ENCODE assay signal across 29 cellular contexts in the genomic region with DNA sequence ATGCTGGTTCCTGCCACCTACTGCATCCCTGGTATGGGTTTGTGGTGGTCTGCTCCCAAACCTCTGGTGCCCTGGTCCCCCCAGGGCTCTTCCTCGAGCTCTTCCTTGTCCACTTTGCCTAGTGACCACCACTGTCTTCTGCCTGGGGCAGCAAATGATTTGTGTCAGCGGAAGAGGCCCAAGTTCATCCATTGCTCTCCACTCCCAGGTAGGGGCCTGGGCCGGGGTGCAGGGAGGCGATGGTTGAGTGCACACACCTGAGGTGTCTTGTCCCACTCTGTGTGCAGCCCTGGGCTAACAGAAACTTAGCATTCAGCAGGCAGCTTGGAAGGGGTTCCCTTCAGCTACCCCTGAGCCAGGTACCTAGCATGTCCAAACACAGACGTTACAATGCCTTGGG.
"Had no signal": no experiment of that assay in that cellular context is flagged by ENCODE, and none has a peak within 500 bp of the region (broad histone marks: within the 10 kb centered on the region; RNA-seq: fewer than 3 reads in every experiment).

No MANE protein-coding gene starts in this region.

- H3K36me3 ChIP-seq: colonic mucosa, esophagus muscularis mucosa, esophagus squamous epithelium, gastrocnemius medialis, gastroesophageal sphincter, heart left ventricle, heart right ventricle had no signal

- H3K4me1 Mint-ChIP-seq: endodermal cell had no signal

- DNase-seq: colonic mucosa; cortex of kidney; dermis blood vessel endothelial cell; dorsolateral prefrontal cortex; effector CD4-positive, alpha-beta T cell; effector CD8-positive, alpha-beta T cell; effector memory CD4-positive, alpha-beta T cell; effector memory CD8-positive, alpha-beta T cell; endodermal cell; erythroblast; esophagus squamous epithelium; foreskin fibroblast; foreskin keratinocyte; foreskin melanocyte; gastrocnemius medialis; glutamatergic neuron; head of caudate nucleus; heart left ventricle; heart right ventricle had no signal

- H3K27me3 ChIP-seq: colonic mucosa, esophagus muscularis mucosa, esophagus squamous epithelium, foreskin keratinocyte, gastrocnemius medialis, gastroesophageal sphincter, heart left ventricle had no signal

- H3K27ac Mint-ChIP-seq: dendritic cell treated with granulocyte-macrophage colony-stimulating factor and Interleukin-4, amounts not matched to agents 40 ng/mL and 50 ng/mL, for 4 days; effector memory CD8-positive, alpha-beta T cell; endodermal cell had no signal

- H3K4me3 ChIP-seq: colonic mucosa, coronary artery, dorsolateral prefrontal cortex, esophagus muscularis mucosa, esophagus squamous epithelium, gastrocnemius medialis, gastroesophageal sphincter, heart left ventricle, heart right ventricle had no signal

- FAIRE-seq: colon, endometrium, endothelial cell of umbilical vein, frontal cortex had no signal

- ATAC-seq: effector memory CD8-positive, alpha-beta T cell; esophagus mucosa; foreskin keratinocyte; gastrocnemius medialis; gastroesophageal sphincter; heart left ventricle; heart right ventricle had no signal

- H3K9me3 Mint-ChIP-seq: dendritic cell treated with granulocyte-macrophage colony-stimulating factor and Interleukin-4, amounts not matched to agents 40 ng/mL and 50 ng/mL, for 4 days; effector memory CD8-positive, alpha-beta T cell; endodermal cell had no signal

- H3K4me1 ChIP-seq: colonic mucosa, esophagus muscularis mucosa, esophagus squamous epithelium, foreskin keratinocyte, gastrocnemius medialis, gastroesophageal sphincter, heart left ventricle, heart right ventricle had no signal

- H3K27ac ChIP-seq: colonic mucosa, coronary artery, dorsolateral prefrontal cortex, epithelial cell of prostate, esophagus muscularis mucosa, esophagus squamous epithelium, foreskin keratinocyte, gastrocnemius medialis, gastroesophageal sphincter, heart left ventricle, heart right ventricle had no signal

- H3K4me3 Mint-ChIP-seq: dendritic cell treated with granulocyte-macrophage colony-stimulating factor and Interleukin-4, amounts not matched to agents 40 ng/mL and 50 ng/mL, for 4 days; effector memory CD8-positive, alpha-beta T cell; endodermal cell had no signal

- H3K9me3 ChIP-seq: colonic mucosa, esophagus muscularis mucosa, esophagus squamous epithelium, gastrocnemius medialis, gastroesophageal sphincter, heart left ventricle, heart right ventricle had no signal

- H3K27me3 Mint-ChIP-seq: dendritic cell treated with granulocyte-macrophage colony-stimulating factor and Interleukin-4, amounts not matched to agents 40 ng/mL and 50 ng/mL, for 4 days; effector memory CD8-positive, alpha-beta T cell had no signal
